Comparison of ENCODE assay signal across 1 cellular context in the genomic region with DNA sequence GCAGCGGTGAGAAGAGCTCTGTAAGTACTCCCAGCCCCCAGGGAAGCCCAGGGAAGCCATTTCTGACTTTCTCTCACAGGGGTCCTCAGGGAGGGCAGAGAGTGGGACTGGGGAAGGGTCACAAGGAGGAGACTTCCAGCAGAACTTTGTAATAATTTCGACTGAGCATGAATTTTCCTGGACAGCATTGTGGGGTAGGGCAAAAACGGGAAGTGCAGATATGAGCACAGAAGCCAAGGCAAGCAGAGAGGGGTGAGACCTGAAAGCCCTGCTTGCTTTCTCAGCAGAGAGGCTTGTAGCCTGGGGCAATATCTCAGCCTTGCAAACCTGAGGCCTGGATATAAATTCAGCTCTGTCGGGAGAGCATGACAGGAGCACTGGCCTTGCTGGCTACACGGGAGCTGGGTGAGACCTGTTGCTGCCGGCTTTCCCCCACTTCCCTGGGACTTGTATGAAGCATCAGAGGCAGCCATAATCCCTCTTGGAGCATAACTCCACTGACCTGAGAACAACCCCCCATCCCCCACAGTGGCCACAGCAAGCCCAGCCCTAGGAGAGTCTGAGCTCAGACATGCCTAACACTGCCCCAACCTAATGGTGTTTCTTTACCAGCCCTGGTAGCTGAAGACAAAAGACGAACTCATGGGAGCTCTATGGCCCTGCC.
TF ChIP-seq lines count a peak whose summit lies in the region.

No MANE protein-coding gene starts in this region.

TF ChIP-seq in HCT116, 20 proteins besides CTCF, POLR2A, EP300 and RAD21:
- TF ChIP-seq ELF1 (IDR thresholded peaks at IDR 0.05; ENCODE audit: borderline replicate concordance, low read depth) (no peak), CEBPB (IDR thresholded peaks at IDR 0.05; ENCODE audit: low read depth) (no peak), ATF3 (IDR thresholded peaks at IDR 0.05) (no peak), SP1 (IDR thresholded peaks at IDR 0.05; ENCODE audit: low read depth) (no peak), EZH2phosphoT487 (IDR thresholded peaks at IDR 0.05; ENCODE audit: borderline replicate concordance) (no peak), SIN3A (IDR thresholded peaks at IDR 0.05; ENCODE audit: low read depth) (no peak), FOSL1 (IDR thresholded peaks at IDR 0.05; ENCODE audit: low read depth) (no peak), EZH2 (IDR thresholded peaks at IDR 0.05) (no peak), ZNF274 (IDR thresholded peaks at IDR 0.05; ENCODE audit: low read depth, low read length) (no peak), SRF (IDR thresholded peaks at IDR 0.05; ENCODE audit: low read depth) (no peak), JUND (IDR thresholded peaks at IDR 0.05) (no peak), YY1 (IDR thresholded peaks at IDR 0.05; ENCODE audit: extremely low read depth, insufficient replicate concordance, low read depth, low read length) (no peak), ZBTB33 (IDR thresholded peaks at IDR 0.05; ENCODE audit: extremely low read depth, insufficient replicate concordance, low read length) (no peak), CBX3 (IDR thresholded peaks at IDR 0.05; ENCODE audit: low read depth) (no peak), EGR1 (IDR thresholded peaks at IDR 0.05; ENCODE audit: low read depth) (no peak), MAX (IDR thresholded peaks at IDR 0.05) (no peak)
- TF ChIP-seq, protein P1, sequence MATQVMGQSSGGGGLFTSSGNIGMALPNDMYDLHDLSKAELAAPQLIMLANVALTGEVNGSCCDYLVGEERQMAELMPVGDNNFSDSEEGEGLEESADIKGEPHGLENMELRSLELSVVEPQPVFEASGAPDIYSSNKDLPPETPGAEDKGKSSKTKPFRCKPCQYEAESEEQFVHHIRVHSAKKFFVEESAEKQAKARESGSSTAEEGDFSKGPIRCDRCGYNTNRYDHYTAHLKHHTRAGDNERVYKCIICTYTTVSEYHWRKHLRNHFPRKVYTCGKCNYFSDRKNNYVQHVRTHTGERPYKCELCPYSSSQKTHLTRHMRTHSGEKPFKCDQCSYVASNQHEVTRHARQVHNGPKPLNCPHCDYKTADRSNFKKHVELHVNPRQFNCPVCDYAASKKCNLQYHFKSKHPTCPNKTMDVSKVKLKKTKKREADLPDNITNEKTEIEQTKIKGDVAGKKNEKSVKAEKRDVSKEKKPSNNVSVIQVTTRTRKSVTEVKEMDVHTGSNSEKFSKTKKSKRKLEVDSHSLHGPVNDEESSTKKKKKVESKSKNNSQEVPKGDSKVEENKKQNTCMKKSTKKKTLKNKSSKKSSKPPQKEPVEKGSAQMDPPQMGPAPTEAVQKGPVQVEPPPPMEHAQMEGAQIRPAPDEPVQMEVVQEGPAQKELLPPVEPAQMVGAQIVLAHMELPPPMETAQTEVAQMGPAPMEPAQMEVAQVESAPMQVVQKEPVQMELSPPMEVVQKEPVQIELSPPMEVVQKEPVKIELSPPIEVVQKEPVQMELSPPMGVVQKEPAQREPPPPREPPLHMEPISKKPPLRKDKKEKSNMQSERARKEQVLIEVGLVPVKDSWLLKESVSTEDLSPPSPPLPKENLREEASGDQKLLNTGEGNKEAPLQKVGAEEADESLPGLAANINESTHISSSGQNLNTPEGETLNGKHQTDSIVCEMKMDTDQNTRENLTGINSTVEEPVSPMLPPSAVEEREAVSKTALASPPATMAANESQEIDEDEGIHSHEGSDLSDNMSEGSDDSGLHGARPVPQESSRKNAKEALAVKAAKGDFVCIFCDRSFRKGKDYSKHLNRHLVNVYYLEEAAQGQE (IDR thresholded peaks at IDR 0.05; ENCODE audit: low read depth), result no peak
